Comparison of ENCODE assay signal across 8 cellular contexts in the genomic region with DNA sequence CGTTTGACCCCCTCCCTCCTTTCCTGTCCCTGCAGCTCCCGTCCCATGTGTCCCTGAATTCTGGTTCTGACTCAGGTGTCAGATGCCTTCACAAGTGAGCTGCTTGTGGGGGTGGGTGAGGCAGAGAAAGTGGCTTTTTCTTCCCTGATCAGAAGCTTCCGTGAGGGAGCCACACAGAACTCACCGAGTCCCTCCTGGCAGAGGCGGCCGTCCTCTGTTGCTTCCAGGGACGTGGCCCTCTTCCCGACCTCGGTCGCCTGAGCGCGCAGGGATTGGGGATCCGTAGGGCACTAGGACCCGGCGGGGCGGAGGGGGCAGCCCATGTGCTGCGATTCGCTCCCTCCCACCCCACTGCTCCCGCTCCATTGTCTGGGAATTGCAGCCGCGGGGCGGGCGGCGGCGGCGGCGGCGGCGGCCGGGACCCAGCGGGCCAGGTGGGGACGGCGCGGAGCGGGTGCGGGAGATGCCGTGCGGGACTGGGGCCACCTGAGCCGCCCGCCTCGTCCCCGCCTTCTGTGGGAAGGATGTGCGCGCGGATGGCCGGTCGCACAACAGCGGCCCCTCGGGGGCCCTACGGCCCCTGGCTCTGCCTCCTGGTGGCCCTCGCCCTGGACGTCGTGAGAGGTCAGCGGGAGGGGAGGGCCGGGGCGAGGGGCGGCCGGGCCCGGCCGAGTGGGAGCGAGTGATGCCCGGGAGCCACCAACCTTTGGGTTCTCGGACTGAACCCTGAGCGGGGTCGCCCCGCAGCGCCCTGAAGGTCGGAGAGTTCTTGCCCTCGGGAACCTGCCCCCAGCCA. TPM values are rescaled to one million over a fixed set of nuclear protein-coding genes. Genes with fewer than 3 reads are reported as not detected.
A peak's percentile ranks its signal among the peaks of the same experiment; 100 is the strongest.
DNase-seq lines count a peak whose midpoint lies in the region; ATAC-seq lines count a peak whose summit lies in the region.

TMEM132A (plus strand) TSS at position 351 of the 796 bp plus-strand sequence; CDS start at position 525, 174 bp downstream.

- peak in 12 of 14 donors; percentile 17 to 84 (median 54) for DNase-seq in C1 segment of cervical spinal cord (lab: John Stamatoyannopoulos, UW)
- peak; percentile 80 for DNase-seq in GM19238 (ENCODE audit: insufficient read length, low spot score)
- peak; percentile 66 for DNase-seq in NCI-H2029 treated with DMSO at 0.1 percent for 48 hours (lab: John Stamatoyannopoulos, UW)
- no peak for DNase-seq in activated CD8-positive, alpha-beta memory T cell treated with anti-CD3 and anti-CD28 coated beads, Interleukin-2, amount 10 ng/mL, durations not matched to agents 7 days and 5 days
- peak; percentile 20 for DNase-seq in fibroblast of the conjunctiva (ENCODE audit: low read depth)
- peak in 3 of 10 donors; percentile 8 to 24 (median 22) for DNase-seq in naive thymus-derived CD8-positive, alpha-beta T cell
- DNase-seq in central memory CD4-positive, alpha-beta T cell: no peak

- ATAC-seq in activated CD8-positive, alpha-beta memory T cell treated with anti-CD3 and anti-CD28 coated beads, Interleukin-2, amount 10 ng/mL, durations not matched to agents 7 days and 5 days: peak; percentile 54
- peak; percentile 43 to 71 for ATAC-seq in naive thymus-derived CD8-positive, alpha-beta T cell
- no peak for ATAC-seq in HG03565 (IDR thresholded peaks at IDR 0.05; ENCODE audit: unreplicated experiment)

- CTCF ChIA-PET in activated CD8-positive, alpha-beta memory T cell treated with anti-CD3 and anti-CD28 coated beads, Interleukin-2, amount 10 ng/mL, durations not matched to agents 7 days and 5 days (lab: Charles Lee): interaction anchor here (0.9 to 1.1 kb wide), 3 partner anchors 9 to 93 kb away, joined by 3 to 4 read pairs (median 3); no protein-coding TSS in a partner anchor

- H3K9me3 Mint-ChIP-seq in activated CD8-positive, alpha-beta memory T cell treated with anti-CD3 and anti-CD28 coated beads, Interleukin-2, amount 10 ng/mL, durations not matched to agents 7 days and 5 days (ENCODE audit: low read depth): no peaks in the 10 kb centered on the region
- H3K9me3 Mint-ChIP-seq in naive thymus-derived CD8-positive, alpha-beta T cell: no peaks in the 10 kb centered on the region

- peaks cover 12% of the 10 kb centered on the region for H3K4me1 Mint-ChIP-seq in activated CD8-positive, alpha-beta memory T cell treated with anti-CD3 and anti-CD28 coated beads, Interleukin-2, amount 10 ng/mL, durations not matched to agents 7 days and 5 days
- H3K4me1 Mint-ChIP-seq in naive thymus-derived CD8-positive, alpha-beta T cell: peaks cover 13 to 20% (median 17%) of the 10 kb centered on the region in 4 donors

- no peak within 1 kb of the TSS for H3K27ac Mint-ChIP-seq in activated CD8-positive, alpha-beta memory T cell treated with anti-CD3 and anti-CD28 coated beads, Interleukin-2, amount 10 ng/mL, durations not matched to agents 7 days and 5 days
- peak within 1 kb of the TSS in 3 of 10 donors; percentile 25 to 29 (median 27) for H3K27ac Mint-ChIP-seq in naive thymus-derived CD8-positive, alpha-beta T cell

- POLR2A ChIA-PET in naive thymus-derived CD8-positive, alpha-beta T cell (lab: Charles Lee): interaction anchor here (3.1 kb wide), 1 partner anchor 11 kb away, joined by 23 read pairs; the partner anchor contains the start of gene TMEM109

- peaks cover 31% of the 10 kb centered on the region for H3K36me3 Mint-ChIP-seq in activated CD8-positive, alpha-beta memory T cell treated with anti-CD3 and anti-CD28 coated beads, Interleukin-2, amount 10 ng/mL, durations not matched to agents 7 days and 5 days
- H3K36me3 Mint-ChIP-seq in naive thymus-derived CD8-positive, alpha-beta T cell: peaks cover 5 to 44% (median 34%) of the 10 kb centered on the region in 3 donors

- peaks cover 33% of the 10 kb centered on the region for H3K27me3 Mint-ChIP-seq in activated CD8-positive, alpha-beta memory T cell treated with anti-CD3 and anti-CD28 coated beads, Interleukin-2, amount 10 ng/mL, durations not matched to agents 7 days and 5 days
- H3K27me3 Mint-ChIP-seq in naive thymus-derived CD8-positive, alpha-beta T cell: peaks cover 0 to 20% (median 9%) of the 10 kb centered on the region in 5 donors

- peak within 1 kb of the TSS; percentile 21 for H3K4me3 Mint-ChIP-seq in activated CD8-positive, alpha-beta memory T cell treated with anti-CD3 and anti-CD28 coated beads, Interleukin-2, amount 10 ng/mL, durations not matched to agents 7 days and 5 days
- peak within 1 kb of the TSS; percentile 59 to 81 (median 72) for H3K4me3 Mint-ChIP-seq in naive thymus-derived CD8-positive, alpha-beta T cell

RNA-seq across cellular contexts. Expression of gene TMEM132A, which starts in this region (rescaled TPM):
- under 1 TPM; 0.52 to 0.93 TPM for total RNA-seq in activated CD8-positive, alpha-beta memory T cell treated with anti-CD3 and anti-CD28 coated beads, Interleukin-2, amount 10 ng/mL, durations not matched to agents 7 days and 5 days
- total RNA-seq in naive thymus-derived CD8-positive, alpha-beta T cell: under 1 TPM in 1 of 2 experiments, not detected in 1; 0.88 TPM
- not detected for polyA plus RNA-seq in naive thymus-derived CD8-positive, alpha-beta T cell

Comparison
In these comparisons a context has a peak if more than half of its experiments do, and no peak if none do; other contexts are left out.
1. Peak in ATAC-seq in activated CD8-positive, alpha-beta memory T cell treated with anti-CD3 and anti-CD28 coated beads, Interleukin-2, amount 10 ng/mL, durations not matched to agents 7 days and 5 days; RNA of the gene not detected or under 1 TPM.
2. Peak in ATAC-seq in naive thymus-derived CD8-positive, alpha-beta T cell; RNA of the gene not detected or under 1 TPM.
3. DNase-seq: peak in C1 segment of cervical spinal cord (12 of 14), GM19238 (single experiment), NCI-H2029 treated with DMSO at 0.1 percent for 48 hours (single experiment) and fibroblast of the conjunctiva (single experiment); none in activated CD8-positive, alpha-beta memory T cell treated with anti-CD3 and anti-CD28 coated beads, Interleukin-2, amount 10 ng/mL, durations not matched to agents 7 days and 5 days (single experiment) and central memory CD4-positive, alpha-beta T cell (single experiment).